ENCODE assay signal across 16 cellular contexts in the genomic region with DNA sequence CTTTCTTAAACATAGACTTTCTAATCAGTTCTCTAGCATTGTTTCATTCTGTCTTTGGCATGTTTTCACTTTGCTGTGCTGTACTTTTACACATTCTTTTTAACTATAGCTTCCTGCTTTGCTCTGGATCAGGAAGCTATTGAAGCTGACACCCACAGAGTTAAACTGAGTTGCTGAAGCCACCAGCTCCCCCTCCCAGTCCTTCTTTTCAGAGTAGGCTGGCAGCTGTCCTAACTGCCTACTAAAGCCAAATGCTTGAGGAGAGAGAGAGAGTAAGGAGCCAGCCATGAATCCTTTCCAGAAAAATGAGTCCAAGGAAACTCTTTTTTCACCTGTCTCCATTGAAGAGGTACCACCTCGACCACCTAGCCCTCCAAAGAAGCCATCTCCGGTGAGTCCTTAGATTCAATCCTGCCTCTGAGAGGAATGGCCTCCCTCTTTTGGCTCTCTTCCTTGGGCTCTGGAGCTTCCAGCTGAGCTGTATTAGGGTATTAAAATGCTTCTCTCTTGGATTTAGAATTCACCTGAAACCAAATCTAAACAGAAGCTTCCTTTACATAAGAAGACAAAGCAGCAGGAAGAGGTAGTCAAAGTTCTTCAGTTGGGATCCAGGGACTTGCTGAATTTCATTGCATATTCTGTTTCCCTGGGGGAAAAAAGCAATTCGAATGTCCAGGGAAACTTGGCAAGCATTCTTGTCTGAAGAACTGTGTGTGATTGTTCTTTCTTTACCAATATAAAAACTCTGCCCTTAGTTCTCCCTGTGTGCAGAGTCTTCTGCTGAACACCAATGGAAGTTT. TPM values are rescaled to one million over a fixed set of nuclear protein-coding genes. Genes with fewer than 3 reads are reported as not detected.
DNase-seq lines count a peak whose midpoint lies in the region; ATAC-seq, FAIRE-seq and TF ChIP-seq lines count a peak whose summit lies in the region.
"Had no signal": no experiment of that assay in that cellular context is flagged by ENCODE, and none has a peak within 500 bp of the region (broad histone marks: within the 10 kb centered on the region; RNA-seq: fewer than 3 reads in every experiment).

A gene with protein sequence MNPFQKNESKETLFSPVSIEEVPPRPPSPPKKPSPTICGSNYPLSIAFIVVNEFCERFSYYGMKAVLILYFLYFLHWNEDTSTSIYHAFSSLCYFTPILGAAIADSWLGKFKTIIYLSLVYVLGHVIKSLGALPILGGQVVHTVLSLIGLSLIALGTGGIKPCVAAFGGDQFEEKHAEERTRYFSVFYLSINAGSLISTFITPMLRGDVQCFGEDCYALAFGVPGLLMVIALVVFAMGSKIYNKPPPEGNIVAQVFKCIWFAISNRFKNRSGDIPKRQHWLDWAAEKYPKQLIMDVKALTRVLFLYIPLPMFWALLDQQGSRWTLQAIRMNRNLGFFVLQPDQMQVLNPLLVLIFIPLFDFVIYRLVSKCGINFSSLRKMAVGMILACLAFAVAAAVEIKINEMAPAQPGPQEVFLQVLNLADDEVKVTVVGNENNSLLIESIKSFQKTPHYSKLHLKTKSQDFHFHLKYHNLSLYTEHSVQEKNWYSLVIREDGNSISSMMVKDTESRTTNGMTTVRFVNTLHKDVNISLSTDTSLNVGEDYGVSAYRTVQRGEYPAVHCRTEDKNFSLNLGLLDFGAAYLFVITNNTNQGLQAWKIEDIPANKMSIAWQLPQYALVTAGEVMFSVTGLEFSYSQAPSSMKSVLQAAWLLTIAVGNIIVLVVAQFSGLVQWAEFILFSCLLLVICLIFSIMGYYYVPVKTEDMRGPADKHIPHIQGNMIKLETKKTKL (plus strand): TSS at position 211 of the 800 bp plus-strand sequence. CDS start 76 bp downstream, at position 287.

- H3K36me3 ChIP-seq in Caco-2 (ENCODE audit: control insufficient read depth, insufficient read depth, low read length) (no peaks in the 10 kb centered on the region), parathyroid adenoma (ENCODE audit: control insufficient read depth, insufficient read depth, low read length) (no peaks in the 10 kb centered on the region)
- H3K36me3 ChIP-seq: brain microvascular endothelial cell had no signal

- H3K4me3 ChIP-seq in Caco-2 (ENCODE audit: low read depth, low read length) = no peak within 1 kb of the TSS
- H3K4me3 ChIP-seq in parathyroid adenoma (ENCODE audit: low read depth, low read length) = no peak within 1 kb of the TSS
- H3K4me3 ChIP-seq: BLaER1, smooth muscle cell had no signal

- no peak for TF ChIP-seq CTCF in Caco-2 (IDR thresholded peaks at IDR 0.05; ENCODE audit: insufficient read depth in 1 of 2, low read depth in 1 of 2, low read length in 1 of 2, severe bottlenecking in 1 of 2, unreplicated experiment in 1 of 2)
- no peak for TF ChIP-seq CTCF in parathyroid adenoma (IDR thresholded peaks at IDR 0.05)

- CTCF ChIA-PET in Caco-2 (lab: Charles Lee) = no interaction called here

- no peaks in the 10 kb centered on the region for H3K27me3 Mint-ChIP-seq in Caco-2 (ENCODE audit: insufficient read depth, unreplicated experiment)
- H3K27me3 Mint-ChIP-seq: activated CD4-positive, alpha-beta T cell treated with anti-CD3 and anti-CD28 coated beads, Interleukin-2, amount 10 ng/mL, durations not matched to agents 24 days and 14 days had no signal

- BruUV-seq in Caco-2 (replicated peaks; lab: Mats Ljungman, UMichigan) = no TSS peak

- H3K79me2 ChIP-seq in parathyroid adenoma = no peaks in the 10 kb centered on the region

- peak within 1 kb of the TSS; percentile 50 for H3K27ac ChIP-seq in parathyroid adenoma
- H3K27ac ChIP-seq: BLaER1, brain microvascular endothelial cell, RWPE1 had no signal

- peaks cover 7% of the 10 kb centered on the region for H3K36me3 Mint-ChIP-seq in Caco-2 (ENCODE audit: insufficient read depth, unreplicated experiment)

- H3K9me3 Mint-ChIP-seq in Caco-2 (ENCODE audit: unreplicated experiment) = no peaks in the 10 kb centered on the region
- H3K9me3 Mint-ChIP-seq: activated CD4-positive, alpha-beta T cell treated with anti-CD3 and anti-CD28 coated beads, Interleukin-2, amount 10 ng/mL, durations not matched to agents 24 days and 14 days had no signal

- H3K9me3 ChIP-seq in Caco-2 = no peaks in the 10 kb centered on the region
- H3K9me3 ChIP-seq in parathyroid adenoma (ENCODE audit: control insufficient read depth, low read length) = no peaks in the 10 kb centered on the region
- H3K9me3 ChIP-seq: BLaER1 had no signal

- peaks cover 26% of the 10 kb centered on the region for H3K4me1 Mint-ChIP-seq in Caco-2 (ENCODE audit: low read depth, unreplicated experiment)
- H3K4me1 Mint-ChIP-seq: activated CD4-positive, alpha-beta T cell treated with anti-CD3 and anti-CD28 coated beads, Interleukin-2, amount 10 ng/mL, durations not matched to agents 24 days and 14 days had no signal

- H3K4me2 ChIP-seq in parathyroid adenoma (ENCODE audit: low read length) = no peak within 1 kb of the TSS
- H3K4me2 ChIP-seq: BLaER1, smooth muscle cell had no signal

- H3K4me1 ChIP-seq in Caco-2 (peaks cover 58% of the 10 kb centered on the region), parathyroid adenoma (peaks cover 4% of the 10 kb centered on the region)
- H3K4me1 ChIP-seq: BLaER1 had no signal

- no peak within 1 kb of the TSS for H3K9ac ChIP-seq in parathyroid adenoma
- H3K9ac ChIP-seq: BLaER1 had no signal

- no peak for ATAC-seq in GM18858 (IDR thresholded peaks at IDR 0.05; ENCODE audit: unreplicated experiment)
- ATAC-seq in GM21717 (IDR thresholded peaks at IDR 0.05; ENCODE audit: unreplicated experiment) = no peak

- DNase-seq in Caco-2 = no peak
- peak in 51 of 58 donors; percentile 0 to 81 (median 34) for DNase-seq in anterior cingulate cortex (lab: John Stamatoyannopoulos, UW)
- peak in 28 of 51 donors; percentile 4 to 50 (median 20) for DNase-seq in hypothalamus (lab: John Stamatoyannopoulos, UW)
- no peak for DNase-seq in RCC 7860 (ENCODE audit: low spot score)
- DNase-seq in NCI-H1048 (lab: John Stamatoyannopoulos, UW) = no peak
- DNase-seq: activated CD4-positive, alpha-beta T cell treated with anti-CD3 and anti-CD28 coated beads, Interleukin-2, amount 10 ng/mL, durations not matched to agents 24 days and 14 days; brain microvascular endothelial cell; glutamatergic neuron; HCEC 1CT; NCI-H146 had no signal

- intact Hi-C loops in Caco-2 (cut with micrococcal nuclease; ENCODE audit: unreplicated experiment) = no loop called here

- peak within 1 kb of the TSS; percentile 85 for H2AFZ ChIP-seq in parathyroid adenoma

- POLR2A ChIA-PET in Caco-2 (lab: Charles Lee) = interaction anchor here (0.6 kb wide), 1 partner anchor 116 kb away, joined by 3 read pairs; no protein-coding TSS in a partner anchor

- H3K27me3 ChIP-seq in Caco-2 (replicated peaks; ENCODE audit: control insufficient read depth, insufficient read depth, low read length) = no peaks in the 10 kb centered on the region
- no peaks in the 10 kb centered on the region for H3K27me3 ChIP-seq in parathyroid adenoma (ENCODE audit: control insufficient read depth, insufficient read depth, low read length)
- H3K27me3 ChIP-seq: BLaER1, brain microvascular endothelial cell had no signal

- no peak for FAIRE-seq in RCC 7860 (lab: Jason Lieb, UNC)

- no peak within 1 kb of the TSS for H3K4me3 Mint-ChIP-seq in Caco-2 (ENCODE audit: unreplicated experiment)
- H3K4me3 Mint-ChIP-seq: activated CD4-positive, alpha-beta T cell treated with anti-CD3 and anti-CD28 coated beads, Interleukin-2, amount 10 ng/mL, durations not matched to agents 24 days and 14 days had no signal

- peak within 1 kb of the TSS; percentile 60 for H3K27ac Mint-ChIP-seq in Caco-2 (ENCODE audit: unreplicated experiment)
- H3K27ac Mint-ChIP-seq: activated CD4-positive, alpha-beta T cell treated with anti-CD3 and anti-CD28 coated beads, Interleukin-2, amount 10 ng/mL, durations not matched to agents 24 days and 14 days had no signal

RNA-seq across cellular contexts. Expression of the gene that starts here (rescaled TPM):
- 3.8 and 4.7 TPM in 2 replicates for total RNA-seq in Caco-2 (2022)

Comparison
In these comparisons a context has a peak if more than half of its experiments do, and no peak if none do; other contexts are left out.
1. DNase-seq: peak in anterior cingulate cortex (51 of 58) and hypothalamus (28 of 51); none in Caco-2 (0 of 2), RCC 7860 (single experiment) and NCI-H1048 (single experiment).